16 cellular contexts compared by ENCODE assay signal in genomic region chr9:125659954-125660353, GRCh38. TPM values are rescaled to one million over a fixed set of nuclear protein-coding genes. Genes with fewer than 3 reads are reported as not detected.
A peak's percentile ranks its signal among the peaks of the same experiment; 100 is the strongest.
DNase-seq lines count a peak whose midpoint lies in the region; ATAC-seq and TF ChIP-seq lines count a peak whose summit lies in the region.
"Had no signal": no experiment of that assay in that cellular context is flagged by ENCODE, and none has a peak within 500 bp of the region (broad histone marks: within the 10 kb centered on the region; RNA-seq: fewer than 3 reads in every experiment).

No MANE protein-coding gene starts in this region.

- peak; percentile 72 for ATAC-seq in activated CD8-positive, alpha-beta T cell treated with anti-CD3 and anti-CD28 coated beads for 36 hours
- no peak for ATAC-seq in activated CD8-positive, alpha-beta T cell treated with anti-CD3 and anti-CD28 coated beads, Interleukin-2, amount 10 ng/mL, durations not matched to agents 7 days and 5 days
- ATAC-seq in left lobe of liver = no peak

- DNase-seq in activated CD8-positive, alpha-beta T cell treated with anti-CD3 and anti-CD28 coated beads for 36 hours = peak; percentile 40
- no peak for DNase-seq in activated CD8-positive, alpha-beta T cell treated with anti-CD3 and anti-CD28 coated beads, Interleukin-2, amount 10 ng/mL, durations not matched to agents 7 days and 5 days
- DNase-seq in HS-5 (ENCODE audit: low read depth) = peak; percentile 69
- DNase-seq in dermis blood vessel endothelial cell = peak; percentile 72
- no peak for DNase-seq in smooth muscle cell (lab: John Stamatoyannopoulos, UW; ENCODE audit: unreplicated experiment)
- DNase-seq in NCI-H82 treated with DMSO at 0.1 percent for 48 hours (lab: John Stamatoyannopoulos, UW; ENCODE audit: unreplicated experiment) = no peak
- DNase-seq in left lobe of liver (ENCODE audit: low spot score) = no peak
- DNase-seq in NCI-H146 (lab: John Stamatoyannopoulos, UW) = no peak
- DNase-seq: activated CD4-positive, alpha-beta T cell treated with anti-CD3 and anti-CD28 coated beads, Interleukin-2, amount 10 ng/mL, durations not matched to agents 7 days and 5 days; GDM1; NCI-H1048; NCI-H526; nephron progenitor cell; stimulated activated CD4-positive, alpha-beta T cell treated with anti-CD3 and anti-CD28 coated beads, Interleukin-15, amount 100 ng/mL, for 24 hours; stimulated activated naive CD4-positive, alpha-beta T cell had no signal

- peaks cover 13% of the 10 kb centered on the region for H3K4me1 Mint-ChIP-seq in activated CD8-positive, alpha-beta T cell treated with anti-CD3 and anti-CD28 coated beads for 36 hours (ENCODE audit: low read depth)
- peaks cover 11% of the 10 kb centered on the region for H3K4me1 Mint-ChIP-seq in activated CD8-positive, alpha-beta T cell treated with anti-CD3 and anti-CD28 coated beads, Interleukin-2, amount 10 ng/mL, durations not matched to agents 7 days and 5 days (ENCODE audit: low read depth)

- H3K36me3 ChIP-seq in smooth muscle cell (ENCODE audit: low read depth) = no peaks in the 10 kb centered on the region

- H3K9me3 ChIP-seq in smooth muscle cell (replicated peaks; ENCODE audit: low read depth) = no peaks in the 10 kb centered on the region

- intact Hi-C loops in activated CD8-positive, alpha-beta T cell treated with anti-CD3 and anti-CD28 coated beads for 36 hours (cut with micrococcal nuclease) = no loop called here

- H3K4me2 ChIP-seq in smooth muscle cell = peak overlapping the region; percentile 33

- H3K27me3 Mint-ChIP-seq in activated CD8-positive, alpha-beta T cell treated with anti-CD3 and anti-CD28 coated beads for 36 hours = no peaks in the 10 kb centered on the region
- no peaks in the 10 kb centered on the region for H3K27me3 Mint-ChIP-seq in activated CD8-positive, alpha-beta T cell treated with anti-CD3 and anti-CD28 coated beads, Interleukin-2, amount 10 ng/mL, durations not matched to agents 7 days and 5 days (ENCODE audit: low read depth)
- H3K27me3 Mint-ChIP-seq: activated CD4-positive, alpha-beta T cell treated with anti-CD3 and anti-CD28 coated beads, Interleukin-2, amount 10 ng/mL, durations not matched to agents 7 days and 5 days had no signal

- WGBS in smooth muscle cell (ENCODE audit: low lambda C conversion rate) = 31% methylated on average over 4 of the region's 4 CpGs

- peak overlapping the region; percentile 9 for H3K9ac ChIP-seq in smooth muscle cell (ENCODE audit: low read depth)

- no peak for TF ChIP-seq CTCF in activated CD8-positive, alpha-beta T cell treated with anti-CD3 and anti-CD28 coated beads for 36 hours (IDR thresholded peaks at IDR 0.05)
- TF ChIP-seq CTCF in smooth muscle cell (IDR thresholded peaks at IDR 0.05; ENCODE audit: borderline replicate concordance, insufficient read depth, poor library complexity, severe bottlenecking) = no peak

- no peaks in the 10 kb centered on the region for H4K20me1 ChIP-seq in smooth muscle cell (ENCODE audit: low read depth)

- H3F3A ChIP-seq in smooth muscle cell (ENCODE audit: low read depth) = no peaks in the 10 kb centered on the region

- no peak overlapping the region for H2AFZ ChIP-seq in smooth muscle cell (ENCODE audit: low read depth)

- no peaks in the 10 kb centered on the region for H3K27me3 ChIP-seq in smooth muscle cell (ENCODE audit: low read depth)

- no peak overlapping the region for H3K27ac Mint-ChIP-seq in activated CD8-positive, alpha-beta T cell treated with anti-CD3 and anti-CD28 coated beads for 36 hours
- H3K27ac Mint-ChIP-seq in activated CD8-positive, alpha-beta T cell treated with anti-CD3 and anti-CD28 coated beads, Interleukin-2, amount 10 ng/mL, durations not matched to agents 7 days and 5 days = no peak overlapping the region
- H3K27ac Mint-ChIP-seq: activated CD4-positive, alpha-beta T cell treated with anti-CD3 and anti-CD28 coated beads, Interleukin-2, amount 10 ng/mL, durations not matched to agents 7 days and 5 days; nephron progenitor cell had no signal

- H3K27ac ChIP-seq in smooth muscle cell (ENCODE audit: low read depth) = peak overlapping the region; percentile 81
- H3K27ac ChIP-seq: SK-N-MC had no signal

- no peaks in the 10 kb centered on the region for H3K9me3 Mint-ChIP-seq in activated CD8-positive, alpha-beta T cell treated with anti-CD3 and anti-CD28 coated beads for 36 hours
- no peaks in the 10 kb centered on the region for H3K9me3 Mint-ChIP-seq in activated CD8-positive, alpha-beta T cell treated with anti-CD3 and anti-CD28 coated beads, Interleukin-2, amount 10 ng/mL, durations not matched to agents 7 days and 5 days (ENCODE audit: insufficient read depth)
- H3K9me3 Mint-ChIP-seq: activated CD4-positive, alpha-beta T cell treated with anti-CD3 and anti-CD28 coated beads, Interleukin-2, amount 10 ng/mL, durations not matched to agents 7 days and 5 days; nephron progenitor cell had no signal

- peaks cover 15% of the 10 kb centered on the region for H3K36me3 Mint-ChIP-seq in activated CD8-positive, alpha-beta T cell treated with anti-CD3 and anti-CD28 coated beads for 36 hours (ENCODE audit: low read depth)
- peaks cover 22% of the 10 kb centered on the region for H3K36me3 Mint-ChIP-seq in activated CD8-positive, alpha-beta T cell treated with anti-CD3 and anti-CD28 coated beads, Interleukin-2, amount 10 ng/mL, durations not matched to agents 7 days and 5 days (ENCODE audit: low read depth)

- H3K4me3 Mint-ChIP-seq in activated CD8-positive, alpha-beta T cell treated with anti-CD3 and anti-CD28 coated beads for 36 hours = no peak overlapping the region
- H3K4me3 Mint-ChIP-seq in activated CD8-positive, alpha-beta T cell treated with anti-CD3 and anti-CD28 coated beads, Interleukin-2, amount 10 ng/mL, durations not matched to agents 7 days and 5 days = no peak overlapping the region
- H3K4me3 Mint-ChIP-seq: activated CD4-positive, alpha-beta T cell treated with anti-CD3 and anti-CD28 coated beads, Interleukin-2, amount 10 ng/mL, durations not matched to agents 7 days and 5 days; nephron progenitor cell had no signal

- no peak overlapping the region for H3K4me3 ChIP-seq in smooth muscle cell
- H3K4me3 ChIP-seq: SK-N-MC had no signal

- CTCF ChIA-PET in activated CD8-positive, alpha-beta T cell treated with anti-CD3 and anti-CD28 coated beads for 36 hours (lab: Charles Lee) = interaction anchor here (1.1 to 1.3 kb wide), 2 partner anchors 38 to 101 kb away, joined by 3 read pairs; no protein-coding TSS in a partner anchor
- CTCF ChIA-PET in activated CD8-positive, alpha-beta T cell treated with anti-CD3 and anti-CD28 coated beads, Interleukin-2, amount 10 ng/mL, durations not matched to agents 7 days and 5 days (lab: Charles Lee) = interaction anchor here (2.1 kb wide), 1 partner anchor 14 kb away, joined by 13 read pairs; no protein-coding TSS in a partner anchor

- H3K79me2 ChIP-seq in smooth muscle cell (ENCODE audit: low read depth) = peaks cover 5% of the 10 kb centered on the region

- POLR2A ChIA-PET in activated CD8-positive, alpha-beta T cell treated with anti-CD3 and anti-CD28 coated beads for 36 hours (lab: Charles Lee) = interaction anchor here (0.6 kb wide), 1 partner anchor 12 kb away, joined by 3 read pairs; no protein-coding TSS in a partner anchor
- POLR2A ChIA-PET in activated CD8-positive, alpha-beta T cell treated with anti-CD3 and anti-CD28 coated beads, Interleukin-2, amount 10 ng/mL, durations not matched to agents 7 days and 5 days (lab: Charles Lee) = no interaction called here

- peaks cover 14% of the 10 kb centered on the region for H3K4me1 ChIP-seq in smooth muscle cell (ENCODE audit: low read depth)

RNA-seq across cellular contexts. Expression of gene MAPKAP1, which starts 47.1 kb away (rescaled TPM):
- 10 to 100 TPM; 58.8 to 62.4 TPM for total RNA-seq in activated CD8-positive, alpha-beta T cell treated with anti-CD3 and anti-CD28 coated beads for 36 hours
- 10 to 100 TPM; 60.4 to 63.9 TPM for total RNA-seq in activated CD8-positive, alpha-beta T cell treated with anti-CD3 and anti-CD28 coated beads, Interleukin-2, amount 10 ng/mL, durations not matched to agents 7 days and 5 days
- 82.5 and 84.4 TPM in 2 replicates for total RNA-seq in dermis blood vessel endothelial cell
- 50.1 and 52.3 TPM in 2 replicates for total RNA-seq in smooth muscle cell
- 71.9 and 74.5 TPM in 2 replicates for polyA plus RNA-seq in smooth muscle cell
- total RNA-seq in left lobe of liver = 42.4 TPM

Comparison
In these comparisons a context has a peak if more than half of its experiments do, and no peak if none do; other contexts are left out.
1. DNase-seq: peak in activated CD8-positive, alpha-beta T cell treated with anti-CD3 and anti-CD28 coated beads for 36 hours (single experiment), HS-5 (single experiment) and dermis blood vessel endothelial cell (single experiment); none in activated CD8-positive, alpha-beta T cell treated with anti-CD3 and anti-CD28 coated beads, Interleukin-2, amount 10 ng/mL, durations not matched to agents 7 days and 5 days (single experiment), smooth muscle cell (single experiment), NCI-H82 treated with DMSO at 0.1 percent for 48 hours (single experiment), left lobe of liver (single experiment) and NCI-H146 (single experiment).